In genomic region chr6:44073612-44074382, GRCh38 we compare ENCODE assay signal across 1 cellular context.
TF ChIP-seq lines count a peak whose summit lies in the region.

No MANE protein-coding gene starts in this region.

TF ChIP-seq in HepG2, 621 proteins besides CTCF, POLR2A, EP300 and RAD21 (continued from another document and continues in another):
- TF ChIP-seq PATZ1 (CRISPR knock-in tag; IDR thresholded peaks at IDR 0.05), result peak; percentile 93
- TF ChIP-seq SIN3A (IDR thresholded peaks at IDR 0.05; ENCODE audit: borderline replicate concordance, low read depth, low read length), result no peak
- 0 out of 2 replicates have a peak, but pooled peaks have one; percentile 16 for TF ChIP-seq ZMYM2 (CRISPR knock-in tag; IDR thresholded peaks at IDR 0.05)
- no peak; the same call in 1 of the 2 replicates for TF ChIP-seq ZNF503 (CRISPR knock-in tag; IDR thresholded peaks at IDR 0.05)
- peak; percentile 69; the same call in 1 of the 2 replicates for TF ChIP-seq ZNF333 (CRISPR knock-in tag; IDR thresholded peaks at IDR 0.05; ENCODE audit: borderline replicate concordance)
- TF ChIP-seq, protein P1, sequence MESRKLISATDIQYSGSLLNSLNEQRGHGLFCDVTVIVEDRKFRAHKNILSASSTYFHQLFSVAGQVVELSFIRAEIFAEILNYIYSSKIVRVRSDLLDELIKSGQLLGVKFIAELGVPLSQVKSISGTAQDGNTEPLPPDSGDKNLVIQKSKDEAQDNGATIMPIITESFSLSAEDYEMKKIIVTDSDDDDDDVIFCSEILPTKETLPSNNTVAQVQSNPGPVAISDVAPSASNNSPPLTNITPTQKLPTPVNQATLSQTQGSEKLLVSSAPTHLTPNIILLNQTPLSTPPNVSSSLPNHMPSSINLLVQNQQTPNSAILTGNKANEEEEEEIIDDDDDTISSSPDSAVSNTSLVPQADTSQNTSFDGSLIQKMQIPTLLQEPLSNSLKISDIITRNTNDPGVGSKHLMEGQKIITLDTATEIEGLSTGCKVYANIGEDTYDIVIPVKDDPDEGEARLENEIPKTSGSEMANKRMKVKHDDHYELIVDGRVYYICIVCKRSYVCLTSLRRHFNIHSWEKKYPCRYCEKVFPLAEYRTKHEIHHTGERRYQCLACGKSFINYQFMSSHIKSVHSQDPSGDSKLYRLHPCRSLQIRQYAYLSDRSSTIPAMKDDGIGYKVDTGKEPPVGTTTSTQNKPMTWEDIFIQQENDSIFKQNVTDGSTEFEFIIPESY (CRISPR knock-in tag; IDR thresholded peaks at IDR 0.05), result no peak
- TF ChIP-seq, protein P2, sequence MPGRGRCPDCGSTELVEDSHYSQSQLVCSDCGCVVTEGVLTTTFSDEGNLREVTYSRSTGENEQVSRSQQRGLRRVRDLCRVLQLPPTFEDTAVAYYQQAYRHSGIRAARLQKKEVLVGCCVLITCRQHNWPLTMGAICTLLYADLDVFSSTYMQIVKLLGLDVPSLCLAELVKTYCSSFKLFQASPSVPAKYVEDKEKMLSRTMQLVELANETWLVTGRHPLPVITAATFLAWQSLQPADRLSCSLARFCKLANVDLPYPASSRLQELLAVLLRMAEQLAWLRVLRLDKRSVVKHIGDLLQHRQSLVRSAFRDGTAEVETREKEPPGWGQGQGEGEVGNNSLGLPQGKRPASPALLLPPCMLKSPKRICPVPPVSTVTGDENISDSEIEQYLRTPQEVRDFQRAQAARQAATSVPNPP (CRISPR knock-in tag; IDR thresholded peaks at IDR 0.05), result no peak
- TF ChIP-seq ZFP41 (CRISPR knock-in tag; IDR thresholded peaks at IDR 0.05; ENCODE audit: borderline replicate concordance), result no peak
- TF ChIP-seq HIC2 (CRISPR knock-in tag; IDR thresholded peaks at IDR 0.05; ENCODE audit: low read depth), result no peak
- no peak for TF ChIP-seq RCOR2 (CRISPR knock-in tag; IDR thresholded peaks at IDR 0.05)
- TF ChIP-seq JUN (CRISPR knock-in tag; IDR thresholded peaks at IDR 0.05), result no peak
- TF ChIP-seq BCL3 (CRISPR knock-in tag; IDR thresholded peaks at IDR 0.05), result no peak
- peak; percentile 87; the same call in 1 of the 2 replicates for TF ChIP-seq CAMTA2 (CRISPR knock-in tag; IDR thresholded peaks at IDR 0.05; ENCODE audit: borderline replicate concordance)
- no peak for TF ChIP-seq CBFB (CRISPR knock-in tag; IDR thresholded peaks at IDR 0.05)
- TF ChIP-seq FUBP1 (CRISPR knock-in tag; IDR thresholded peaks at IDR 0.05; ENCODE audit: borderline replicate concordance), result no peak
- TF ChIP-seq ZXDC (CRISPR knock-in tag; IDR thresholded peaks at IDR 0.05), result no peak
- no peak for TF ChIP-seq ZNF563 (CRISPR knock-in tag; IDR thresholded peaks at IDR 0.05)
- TF ChIP-seq SMAD9 (CRISPR knock-in tag; IDR thresholded peaks at IDR 0.05), result no peak
- no peak; the same call in 1 of the 2 replicates for TF ChIP-seq ZNF34 (CRISPR knock-in tag; IDR thresholded peaks at IDR 0.05; ENCODE audit: borderline replicate concordance)
- no peak for TF ChIP-seq ZNF3 (CRISPR knock-in tag; IDR thresholded peaks at IDR 0.05)
- TF ChIP-seq USF2 (IDR thresholded peaks at IDR 0.05; ENCODE audit: low read depth, low read length), result no peak
- no peak for TF ChIP-seq USF2 (CRISPR knock-in tag; IDR thresholded peaks at IDR 0.05; ENCODE audit: borderline replicate concordance)
- peak; percentile 98; the same call in 1 of the 2 replicates for TF ChIP-seq ZNF510 (CRISPR knock-in tag; IDR thresholded peaks at IDR 0.05; ENCODE audit: low read depth)
- TF ChIP-seq NR2F1 (CRISPR knock-in tag; IDR thresholded peaks at IDR 0.05), result no peak
- TF ChIP-seq ATAD3A (CRISPR knock-in tag; IDR thresholded peaks at IDR 0.05), result no peak
- no peak for TF ChIP-seq REL (CRISPR knock-in tag; conservative IDR thresholded peaks at IDR 0.05)
- TF ChIP-seq ZNF317 (CRISPR knock-in tag; IDR thresholded peaks at IDR 0.05), result peak; percentile 74; the same call in 1 of the 2 replicates
- TF ChIP-seq, protein P3, sequence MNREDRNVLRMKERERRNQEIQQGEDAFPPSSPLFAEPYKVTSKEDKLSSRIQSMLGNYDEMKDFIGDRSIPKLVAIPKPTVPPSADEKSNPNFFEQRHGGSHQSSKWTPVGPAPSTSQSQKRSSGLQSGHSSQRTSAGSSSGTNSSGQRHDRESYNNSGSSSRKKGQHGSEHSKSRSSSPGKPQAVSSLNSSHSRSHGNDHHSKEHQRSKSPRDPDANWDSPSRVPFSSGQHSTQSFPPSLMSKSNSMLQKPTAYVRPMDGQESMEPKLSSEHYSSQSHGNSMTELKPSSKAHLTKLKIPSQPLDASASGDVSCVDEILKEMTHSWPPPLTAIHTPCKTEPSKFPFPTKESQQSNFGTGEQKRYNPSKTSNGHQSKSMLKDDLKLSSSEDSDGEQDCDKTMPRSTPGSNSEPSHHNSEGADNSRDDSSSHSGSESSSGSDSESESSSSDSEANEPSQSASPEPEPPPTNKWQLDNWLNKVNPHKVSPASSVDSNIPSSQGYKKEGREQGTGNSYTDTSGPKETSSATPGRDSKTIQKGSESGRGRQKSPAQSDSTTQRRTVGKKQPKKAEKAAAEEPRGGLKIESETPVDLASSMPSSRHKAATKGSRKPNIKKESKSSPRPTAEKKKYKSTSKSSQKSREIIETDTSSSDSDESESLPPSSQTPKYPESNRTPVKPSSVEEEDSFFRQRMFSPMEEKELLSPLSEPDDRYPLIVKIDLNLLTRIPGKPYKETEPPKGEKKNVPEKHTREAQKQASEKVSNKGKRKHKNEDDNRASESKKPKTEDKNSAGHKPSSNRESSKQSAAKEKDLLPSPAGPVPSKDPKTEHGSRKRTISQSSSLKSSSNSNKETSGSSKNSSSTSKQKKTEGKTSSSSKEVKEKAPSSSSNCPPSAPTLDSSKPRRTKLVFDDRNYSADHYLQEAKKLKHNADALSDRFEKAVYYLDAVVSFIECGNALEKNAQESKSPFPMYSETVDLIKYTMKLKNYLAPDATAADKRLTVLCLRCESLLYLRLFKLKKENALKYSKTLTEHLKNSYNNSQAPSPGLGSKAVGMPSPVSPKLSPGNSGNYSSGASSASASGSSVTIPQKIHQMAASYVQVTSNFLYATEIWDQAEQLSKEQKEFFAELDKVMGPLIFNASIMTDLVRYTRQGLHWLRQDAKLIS (CRISPR knock-in tag; IDR thresholded peaks at IDR 0.05), result 0 out of 2 replicates have a peak, but pooled peaks have one; percentile 11
- TF ChIP-seq, protein P4, sequence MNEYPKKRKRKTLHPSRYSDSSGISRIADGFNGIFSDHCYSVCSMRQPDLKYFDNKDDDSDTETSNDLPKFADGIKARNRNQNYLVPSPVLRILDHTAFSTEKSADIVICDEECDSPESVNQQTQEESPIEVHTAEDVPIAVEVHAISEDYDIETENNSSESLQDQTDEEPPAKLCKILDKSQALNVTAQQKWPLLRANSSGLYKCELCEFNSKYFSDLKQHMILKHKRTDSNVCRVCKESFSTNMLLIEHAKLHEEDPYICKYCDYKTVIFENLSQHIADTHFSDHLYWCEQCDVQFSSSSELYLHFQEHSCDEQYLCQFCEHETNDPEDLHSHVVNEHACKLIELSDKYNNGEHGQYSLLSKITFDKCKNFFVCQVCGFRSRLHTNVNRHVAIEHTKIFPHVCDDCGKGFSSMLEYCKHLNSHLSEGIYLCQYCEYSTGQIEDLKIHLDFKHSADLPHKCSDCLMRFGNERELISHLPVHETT (CRISPR knock-in tag; conservative IDR thresholded peaks at IDR 0.05), result no peak
